12 cellular contexts compared by ENCODE assay signal in genomic region chr7:80014507-80014906, GRCh38.
DNase-seq lines count a peak whose midpoint lies in the region; ATAC-seq and TF ChIP-seq lines count a peak whose summit lies in the region.
"Had no signal": no experiment of that assay in that cellular context is flagged by ENCODE, and none has a peak within 500 bp of the region (broad histone marks: within the 10 kb centered on the region; RNA-seq: fewer than 3 reads in every experiment).

No MANE protein-coding gene starts in this region.

- no peak overlapping the region for H3K27ac ChIP-seq in A673 (ENCODE audit: low read depth, low read length, poor library complexity, severe bottlenecking)
- no peak overlapping the region for H3K27ac ChIP-seq in prostate gland
- H3K27ac ChIP-seq: skin epidermis had no signal

- TF ChIP-seq CTCF in A673 (conservative IDR thresholded peaks at IDR 0.05; ENCODE audit: low read depth, low read length) (no peak), prostate gland (IDR thresholded peaks at IDR 0.05) (no peak)

- H3K36me3 ChIP-seq in A673 (ENCODE audit: insufficient read depth, low read length, poor library complexity, severe bottlenecking) (no peaks in the 10 kb centered on the region), adipocyte (ENCODE audit: control insufficient read depth, insufficient read depth, low read length, severe bottlenecking) (no peaks in the 10 kb centered on the region), prostate gland (no peaks in the 10 kb centered on the region)
- H3K36me3 ChIP-seq: BE2C had no signal

- DNase-seq in A673 (ENCODE audit: low spot score) (peak; percentile 91), HT1080 (ENCODE audit: low read depth) (peak; percentile 60), adipocyte (ENCODE audit: low read depth) (peak; percentile 18), iPS DF 19.7 (ENCODE audit: low read depth, low spot score) (peak; percentile 20), prostate gland (ENCODE audit: low spot score) (no peak), cerebellar nuclear complex (lab: John Stamatoyannopoulos, UW) (no peak), NCI-H1436 treated with DMSO at 0.1 percent for 48 hours (lab: John Stamatoyannopoulos, UW) (no peak)
- DNase-seq: BE2C; caudate nucleus; stimulated activated CD8-positive, alpha-beta memory T cell treated with anti-CD3 and anti-CD28 coated beads, Interleukin-4, amount 100 ng/mL, for 48 hours had no signal

- WGBS in prostate gland, result 83% methylated on average over 2 of the region's 2 CpGs

- no peak overlapping the region for H3K9ac ChIP-seq in adipocyte (ENCODE audit: low read length)

- H3K4me1 ChIP-seq in A673 (ENCODE audit: insufficient read depth, low read length, poor library complexity, severe bottlenecking) (peaks cover 12% of the 10 kb centered on the region), adipocyte (ENCODE audit: control insufficient read depth, insufficient read depth, low read length) (peaks cover 3% of the 10 kb centered on the region), prostate gland (replicated peaks) (no peaks in the 10 kb centered on the region)

- CTCF ChIA-PET in A673 (lab: Charles Lee), result no interaction called here

- no peaks in the 10 kb centered on the region for H3K27me3 ChIP-seq in A673 (replicated peaks; ENCODE audit: insufficient read depth, low read depth, low read length, poor library complexity)
- no peaks in the 10 kb centered on the region for H3K27me3 ChIP-seq in adipocyte (replicated peaks; ENCODE audit: control insufficient read depth, insufficient read depth, low read length)
- H3K27me3 ChIP-seq in prostate gland (replicated peaks; ENCODE audit: insufficient read depth), result no peaks in the 10 kb centered on the region
- H3K27me3 ChIP-seq: BE2C had no signal

- intact Hi-C loops in A673 (cut with micrococcal nuclease; ENCODE audit: unreplicated experiment) (loop anchor here (10.0 kb wide), 1 partner anchor 210 kb away; no protein-coding TSS in a partner anchor), prostate gland (cut with DNase I) (no loop called here)

- ATAC-seq in HG03469 (IDR thresholded peaks at IDR 0.05; ENCODE audit: unreplicated experiment), result no peak

- no peak for TF ChIP-seq POLR2A in prostate gland (IDR thresholded peaks at IDR 0.05)

- no peaks in the 10 kb centered on the region for H3K9me3 ChIP-seq in A673 (ENCODE audit: low read depth, low read length, poor library complexity, severe bottlenecking)
- no peaks in the 10 kb centered on the region for H3K9me3 ChIP-seq in adipocyte (ENCODE audit: control insufficient read depth, low read length)
- H3K9me3 ChIP-seq in prostate gland, result no peaks in the 10 kb centered on the region
- H3K9me3 ChIP-seq: BE2C had no signal

- no peak overlapping the region for H3K4me3 ChIP-seq in A673 (ENCODE audit: low read depth, low read length, poor library complexity, severe bottlenecking)
- peak overlapping the region; percentile 48 for H3K4me3 ChIP-seq in adipocyte (ENCODE audit: low read length)
- no peak overlapping the region for H3K4me3 ChIP-seq in prostate gland
- H3K4me3 ChIP-seq: skin epidermis had no signal

- POLR2A ChIA-PET in A673 (lab: Charles Lee; ENCODE audit: low non-redundant PET), result interaction anchor here (0.7 kb wide), 1 partner anchor 99 kb away, joined by 3 read pairs; no protein-coding TSS in a partner anchor

- no TSS peak for BruUV-seq in A673 (replicated peaks; lab: Mats Ljungman, UMichigan)

Comparison
In these comparisons a context has a peak if more than half of its experiments do, and no peak if none do; other contexts are left out.
1. DNase-seq: peak in A673 (single experiment), HT1080 (single experiment), adipocyte (single experiment) and iPS DF 19.7 (single experiment); none in prostate gland (single experiment), cerebellar nuclear complex (0 of 2) and NCI-H1436 treated with DMSO at 0.1 percent for 48 hours (single experiment).